Comparison of ENCODE assay signal across 1 cellular context in the genomic region with DNA sequence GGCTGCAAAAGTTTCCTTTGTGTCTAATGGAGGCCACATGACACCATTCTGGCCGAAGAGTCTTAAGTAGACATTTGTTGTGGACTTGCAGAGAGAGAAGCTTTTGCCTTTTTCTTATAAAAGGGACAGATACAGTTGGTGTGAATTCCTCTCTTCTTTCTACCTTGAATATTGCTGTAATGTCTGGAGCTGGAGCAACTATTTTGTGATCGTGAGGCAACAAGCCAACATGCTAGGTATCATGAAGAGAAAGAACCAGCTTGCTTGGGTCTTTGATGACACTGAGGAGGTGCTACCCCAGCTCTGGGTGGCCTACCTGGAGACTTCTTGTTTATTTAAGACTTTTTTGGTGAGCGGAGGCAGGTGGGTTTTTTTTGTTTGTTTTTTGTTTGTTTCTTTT.
TF ChIP-seq lines count a peak whose summit lies in the region.

No MANE protein-coding gene starts in this region.

TF ChIP-seq in K562, 482 proteins besides CTCF, POLR2A, EP300 and RAD21 (continued from another document):
- TF ChIP-seq, protein P1, sequence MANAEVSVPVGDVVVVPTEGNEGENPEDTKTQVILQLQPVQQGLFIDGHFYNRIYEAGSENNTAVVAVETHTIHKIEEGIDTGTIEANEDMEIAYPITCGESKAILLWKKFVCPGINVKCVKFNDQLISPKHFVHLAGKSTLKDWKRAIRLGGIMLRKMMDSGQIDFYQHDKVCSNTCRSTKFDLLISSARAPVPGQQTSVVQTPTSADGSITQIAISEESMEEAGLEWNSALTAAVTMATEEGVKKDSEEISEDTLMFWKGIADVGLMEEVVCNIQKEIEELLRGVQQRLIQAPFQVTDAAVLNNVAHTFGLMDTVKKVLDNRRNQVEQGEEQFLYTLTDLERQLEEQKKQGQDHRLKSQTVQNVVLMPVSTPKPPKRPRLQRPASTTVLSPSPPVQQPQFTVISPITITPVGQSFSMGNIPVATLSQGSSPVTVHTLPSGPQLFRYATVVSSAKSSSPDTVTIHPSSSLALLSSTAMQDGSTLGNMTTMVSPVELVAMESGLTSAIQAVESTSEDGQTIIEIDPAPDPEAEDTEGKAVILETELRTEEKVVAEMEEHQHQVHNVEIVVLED (CRISPR knock-in tag; IDR thresholded peaks at IDR 0.05) = no peak
- TF ChIP-seq RB1 (IDR thresholded peaks at IDR 0.05; ENCODE audit: low read depth) = no peak
- no peak for TF ChIP-seq COPS2 (conservative IDR thresholded peaks at IDR 0.05)
- no peak for TF ChIP-seq ZNF146 (CRISPR knock-in tag; IDR thresholded peaks at IDR 0.05; ENCODE audit: unreplicated experiment)
- TF ChIP-seq, protein P2, sequence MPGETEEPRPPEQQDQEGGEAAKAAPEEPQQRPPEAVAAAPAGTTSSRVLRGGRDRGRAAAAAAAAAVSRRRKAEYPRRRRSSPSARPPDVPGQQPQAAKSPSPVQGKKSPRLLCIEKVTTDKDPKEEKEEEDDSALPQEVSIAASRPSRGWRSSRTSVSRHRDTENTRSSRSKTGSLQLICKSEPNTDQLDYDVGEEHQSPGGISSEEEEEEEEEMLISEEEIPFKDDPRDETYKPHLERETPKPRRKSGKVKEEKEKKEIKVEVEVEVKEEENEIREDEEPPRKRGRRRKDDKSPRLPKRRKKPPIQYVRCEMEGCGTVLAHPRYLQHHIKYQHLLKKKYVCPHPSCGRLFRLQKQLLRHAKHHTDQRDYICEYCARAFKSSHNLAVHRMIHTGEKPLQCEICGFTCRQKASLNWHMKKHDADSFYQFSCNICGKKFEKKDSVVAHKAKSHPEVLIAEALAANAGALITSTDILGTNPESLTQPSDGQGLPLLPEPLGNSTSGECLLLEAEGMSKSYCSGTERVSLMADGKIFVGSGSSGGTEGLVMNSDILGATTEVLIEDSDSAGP (CRISPR knock-in tag; IDR thresholded peaks at IDR 0.05) = no peak
- no peak for TF ChIP-seq FOS (IDR thresholded peaks at IDR 0.05; ENCODE audit: extremely low read depth, insufficient read length)
- TF ChIP-seq SMAD2 (IDR thresholded peaks at IDR 0.05; ENCODE audit: low read depth, low read length) = no peak
- TF ChIP-seq, protein P3, sequence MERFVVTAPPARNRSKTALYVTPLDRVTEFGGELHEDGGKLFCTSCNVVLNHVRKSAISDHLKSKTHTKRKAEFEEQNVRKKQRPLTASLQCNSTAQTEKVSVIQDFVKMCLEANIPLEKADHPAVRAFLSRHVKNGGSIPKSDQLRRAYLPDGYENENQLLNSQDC (CRISPR knock-in tag; IDR thresholded peaks at IDR 0.05) = no peak
- TF ChIP-seq TBL1XR1 (IDR thresholded peaks at IDR 0.05; ENCODE audit: low read length in 2 of 2) = no peak
- TF ChIP-seq SLC30A9 (CRISPR knock-in tag; IDR thresholded peaks at IDR 0.05) = no peak
- no peak for TF ChIP-seq HDGF (IDR thresholded peaks at IDR 0.05)
- no peak for TF ChIP-seq MTA3 (IDR thresholded peaks at IDR 0.05; ENCODE audit: borderline replicate concordance)
- no peak for TF ChIP-seq SIN3A (IDR thresholded peaks at IDR 0.05; ENCODE audit: borderline replicate concordance in 2 of 2, control insufficient read depth in 1 of 2, low read depth in 2 of 2, low read length in 2 of 2)
- TF ChIP-seq RBM39 (optimal IDR thresholded peaks at IDR 0.05; ENCODE audit: low read depth, low read length) = no peak
- no peak for TF ChIP-seq ELF1 (tag; IDR thresholded peaks at IDR 0.05)
- TF ChIP-seq NELFE (IDR thresholded peaks at IDR 0.05; ENCODE audit: insufficient read depth, insufficient read length) = no peak
- no peak for TF ChIP-seq PHTF2 (CRISPR knock-in tag; IDR thresholded peaks at IDR 0.05)
- TF ChIP-seq TARDBP (IDR thresholded peaks at IDR 0.05) = no peak
- no peak for TF ChIP-seq E2F3 (CRISPR knock-in tag; IDR thresholded peaks at IDR 0.05)
- TF ChIP-seq TEAD2 (tag; IDR thresholded peaks at IDR 0.05) = no peak
- TF ChIP-seq ZFP1 (CRISPR knock-in tag; IDR thresholded peaks at IDR 0.05) = no peak
- no peak for TF ChIP-seq HMGN3 (IDR thresholded peaks at IDR 0.05; ENCODE audit: borderline replicate concordance, extremely low read depth, insufficient read length, low read depth, low read length)
- peak; percentile 30 to 61; a peak in 2 of 4 replicates for TF ChIP-seq KDM1A (IDR thresholded peaks at IDR 0.05)
- TF ChIP-seq ZNF165 (CRISPR knock-in tag; IDR thresholded peaks at IDR 0.05; ENCODE audit: borderline replicate concordance) = no peak
- TF ChIP-seq, protein P4, sequence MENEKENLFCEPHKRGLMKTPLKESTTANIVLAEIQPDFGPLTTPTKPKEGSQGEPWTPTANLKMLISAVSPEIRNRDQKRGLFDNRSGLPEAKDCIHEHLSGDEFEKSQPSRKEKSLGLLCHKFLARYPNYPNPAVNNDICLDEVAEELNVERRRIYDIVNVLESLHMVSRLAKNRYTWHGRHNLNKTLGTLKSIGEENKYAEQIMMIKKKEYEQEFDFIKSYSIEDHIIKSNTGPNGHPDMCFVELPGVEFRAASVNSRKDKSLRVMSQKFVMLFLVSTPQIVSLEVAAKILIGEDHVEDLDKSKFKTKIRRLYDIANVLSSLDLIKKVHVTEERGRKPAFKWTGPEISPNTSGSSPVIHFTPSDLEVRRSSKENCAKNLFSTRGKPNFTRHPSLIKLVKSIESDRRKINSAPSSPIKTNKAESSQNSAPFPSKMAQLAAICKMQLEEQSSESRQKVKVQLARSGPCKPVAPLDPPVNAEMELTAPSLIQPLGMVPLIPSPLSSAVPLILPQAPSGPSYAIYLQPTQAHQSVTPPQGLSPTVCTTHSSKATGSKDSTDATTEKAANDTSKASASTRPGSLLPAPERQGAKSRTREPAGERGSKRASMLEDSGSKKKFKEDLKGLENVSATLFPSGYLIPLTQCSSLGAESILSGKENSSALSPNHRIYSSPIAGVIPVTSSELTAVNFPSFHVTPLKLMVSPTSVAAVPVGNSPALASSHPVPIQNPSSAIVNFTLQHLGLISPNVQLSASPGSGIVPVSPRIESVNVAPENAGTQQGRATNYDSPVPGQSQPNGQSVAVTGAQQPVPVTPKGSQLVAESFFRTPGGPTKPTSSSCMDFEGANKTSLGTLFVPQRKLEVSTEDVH (IDR thresholded peaks at IDR 0.05; ENCODE audit: low read depth, partially characterized antibody) = no peak
- TF ChIP-seq, protein P5, sequence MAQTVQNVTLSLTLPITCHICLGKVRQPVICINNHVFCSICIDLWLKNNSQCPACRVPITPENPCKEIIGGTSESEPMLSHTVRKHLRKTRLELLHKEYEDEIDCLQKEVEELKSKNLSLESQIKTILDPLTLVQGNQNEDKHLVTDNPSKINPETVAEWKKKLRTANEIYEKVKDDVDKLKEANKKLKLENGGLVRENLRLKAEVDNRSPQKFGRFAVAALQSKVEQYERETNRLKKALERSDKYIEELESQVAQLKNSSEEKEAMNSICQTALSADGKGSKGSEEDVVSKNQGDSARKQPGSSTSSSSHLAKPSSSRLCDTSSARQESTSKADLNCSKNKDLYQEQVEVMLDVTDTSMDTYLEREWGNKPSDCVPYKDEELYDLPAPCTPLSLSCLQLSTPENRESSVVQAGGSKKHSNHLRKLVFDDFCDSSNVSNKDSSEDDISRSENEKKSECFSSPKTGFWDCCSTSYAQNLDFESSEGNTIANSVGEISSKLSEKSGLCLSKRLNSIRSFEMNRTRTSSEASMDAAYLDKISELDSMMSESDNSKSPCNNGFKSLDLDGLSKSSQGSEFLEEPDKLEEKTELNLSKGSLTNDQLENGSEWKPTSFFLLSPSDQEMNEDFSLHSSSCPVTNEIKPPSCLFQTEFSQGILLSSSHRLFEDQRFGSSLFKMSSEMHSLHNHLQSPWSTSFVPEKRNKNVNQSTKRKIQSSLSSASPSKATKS (CRISPR knock-in tag; IDR thresholded peaks at IDR 0.05) = no peak
- TF ChIP-seq BCOR (IDR thresholded peaks at IDR 0.05) = peak; percentile 82; the same call in 1 of the 2 replicates
- no peak for TF ChIP-seq PCBP1 (IDR thresholded peaks at IDR 0.05; ENCODE audit: low read depth, low read length, poor library complexity, severe bottlenecking)
- no peak for TF ChIP-seq MAFK (IDR thresholded peaks at IDR 0.05; ENCODE audit: low read length)
- TF ChIP-seq CREM (IDR thresholded peaks at IDR 0.05; ENCODE audit: low read depth) = no peak
- no peak for TF ChIP-seq RAD51 (IDR thresholded peaks at IDR 0.05; ENCODE audit: borderline replicate concordance, low read depth)
- TF ChIP-seq SRSF7 (optimal IDR thresholded peaks at IDR 0.05; ENCODE audit: low read depth, low read length) = no peak
- TF ChIP-seq, protein P6, sequence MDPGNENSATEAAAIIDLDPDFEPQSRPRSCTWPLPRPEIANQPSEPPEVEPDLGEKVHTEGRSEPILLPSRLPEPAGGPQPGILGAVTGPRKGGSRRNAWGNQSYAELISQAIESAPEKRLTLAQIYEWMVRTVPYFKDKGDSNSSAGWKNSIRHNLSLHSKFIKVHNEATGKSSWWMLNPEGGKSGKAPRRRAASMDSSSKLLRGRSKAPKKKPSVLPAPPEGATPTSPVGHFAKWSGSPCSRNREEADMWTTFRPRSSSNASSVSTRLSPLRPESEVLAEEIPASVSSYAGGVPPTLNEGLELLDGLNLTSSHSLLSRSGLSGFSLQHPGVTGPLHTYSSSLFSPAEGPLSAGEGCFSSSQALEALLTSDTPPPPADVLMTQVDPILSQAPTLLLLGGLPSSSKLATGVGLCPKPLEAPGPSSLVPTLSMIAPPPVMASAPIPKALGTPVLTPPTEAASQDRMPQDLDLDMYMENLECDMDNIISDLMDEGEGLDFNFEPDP (CRISPR knock-in tag; IDR thresholded peaks at IDR 0.05) = no peak
- no peak for TF ChIP-seq FIP1L1 (IDR thresholded peaks at IDR 0.05; ENCODE audit: low read depth, low read length, poor library complexity, severe bottlenecking)
- TF ChIP-seq RCOR1 (IDR thresholded peaks at IDR 0.05; ENCODE audit: borderline replicate concordance in 1 of 2, low read depth in 2 of 2, low read length in 2 of 2) = 0 out of 4 replicates have a peak, but pooled peaks of 1 of the 2 experiments have one; percentile 38
